16 cellular contexts compared by ENCODE assay signal in the genomic region with DNA sequence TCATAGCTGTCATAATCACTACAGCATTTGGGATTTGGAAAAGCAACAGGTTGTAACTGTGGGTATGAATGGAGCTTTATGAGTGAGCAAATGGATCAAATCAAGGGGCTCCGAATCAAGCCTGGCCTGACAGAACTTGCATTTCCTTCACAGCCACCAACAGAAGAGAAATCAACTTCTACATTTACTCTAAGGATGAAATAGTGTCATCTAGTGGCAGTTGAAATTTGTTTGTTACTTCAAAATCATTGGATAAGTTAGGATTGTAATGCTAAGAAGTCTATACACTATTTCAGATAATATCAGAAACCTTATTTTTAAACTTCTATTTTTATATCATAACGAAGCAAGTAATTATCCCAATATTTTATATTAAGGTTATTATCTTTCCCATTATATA. TPM values are rescaled to one million over a fixed set of nuclear protein-coding genes. Genes with fewer than 3 reads are reported as not detected.
DNase-seq lines count a peak whose midpoint lies in the region; ATAC-seq, FAIRE-seq and TF ChIP-seq lines count a peak whose summit lies in the region.
"Had no signal": no experiment of that assay in that cellular context is flagged by ENCODE, and none has a peak within 500 bp of the region (broad histone marks: within the 10 kb centered on the region; RNA-seq: fewer than 3 reads in every experiment).

No MANE protein-coding gene starts in this region.

- no peak for DNase-seq in D721Med (ENCODE audit: insufficient read length, low spot score)
- no peak for DNase-seq in HFFc6
- DNase-seq in astrocyte of the spinal cord (ENCODE audit: low read depth, low spot score) = no peak
- peak; percentile 26 for DNase-seq in myocyte (ENCODE audit: low read depth)
- no peak for DNase-seq in NCI-H2196 (lab: John Stamatoyannopoulos, UW; ENCODE audit: unreplicated experiment)
- DNase-seq in NCI-H226 = no peak
- DNase-seq: activated CD4-positive, alpha-beta memory T cell treated with anti-CD3 and anti-CD28 coated beads for 36 hours; activated naive CD8-positive, alpha-beta T cell treated with anti-CD3 and anti-CD28 coated beads, Interleukin-2, amount 10 ng/mL, durations not matched to agents 7 days and 5 days; DMS79 treated with DMSO at 0.1 percent for 48 hours; effector CD8-positive, alpha-beta T cell; NCI-H1930; occipital lobe; stimulated activated CD4-positive, alpha-beta T cell treated with anti-CD3 and anti-CD28 coated beads, Interleukin-4, amount 100 ng/mL, for 4 hours had no signal

- no peak for FAIRE-seq in D721Med (lab: Jason Lieb, UNC)

- H3K4me3 ChIP-seq in astrocyte of the spinal cord (ENCODE audit: low read depth, low read length) = no peak overlapping the region
- H3K4me3 ChIP-seq: SJSA1 had no signal

- no peak overlapping the region for H3K4me3 Mint-ChIP-seq in HFFc6
- H3K4me3 Mint-ChIP-seq: activated CD4-positive, alpha-beta memory T cell treated with anti-CD3 and anti-CD28 coated beads for 36 hours; activated naive CD8-positive, alpha-beta T cell treated with anti-CD3 and anti-CD28 coated beads, Interleukin-2, amount 10 ng/mL, durations not matched to agents 7 days and 5 days had no signal

- H3K27me3 Mint-ChIP-seq in HFFc6 (ENCODE audit: insufficient read depth) = no peaks in the 10 kb centered on the region; the same call in none of the 2 replicates
- H3K27me3 Mint-ChIP-seq: activated CD4-positive, alpha-beta memory T cell treated with anti-CD3 and anti-CD28 coated beads for 36 hours had no signal

- no peaks in the 10 kb centered on the region for H3K9me3 Mint-ChIP-seq in HFFc6
- H3K9me3 Mint-ChIP-seq: activated CD4-positive, alpha-beta memory T cell treated with anti-CD3 and anti-CD28 coated beads for 36 hours; activated naive CD8-positive, alpha-beta T cell treated with anti-CD3 and anti-CD28 coated beads, Interleukin-2, amount 10 ng/mL, durations not matched to agents 7 days and 5 days had no signal

- peak; percentile 28 for TF ChIP-seq CTCF in D721Med (IDR thresholded peaks at IDR 0.05; ENCODE audit: insufficient read depth, missing control alignments)
- TF ChIP-seq CTCF in HFFc6 (IDR thresholded peaks at IDR 0.05) = peak; percentile 61
- TF ChIP-seq CTCF in astrocyte of the spinal cord (IDR thresholded peaks at IDR 0.05; ENCODE audit: low read depth, low read length) = peak; percentile 8

- H3K27ac Mint-ChIP-seq in HFFc6 = no peak overlapping the region
- H3K27ac Mint-ChIP-seq: activated CD4-positive, alpha-beta memory T cell treated with anti-CD3 and anti-CD28 coated beads for 36 hours; activated naive CD8-positive, alpha-beta T cell treated with anti-CD3 and anti-CD28 coated beads, Interleukin-2, amount 10 ng/mL, durations not matched to agents 7 days and 5 days had no signal

- H3K4me1 Mint-ChIP-seq in HFFc6 (ENCODE audit: low read depth) = no peaks in the 10 kb centered on the region

- no peaks in the 10 kb centered on the region for H3K36me3 Mint-ChIP-seq in HFFc6 (ENCODE audit: low read depth)
- H3K36me3 Mint-ChIP-seq: activated CD4-positive, alpha-beta memory T cell treated with anti-CD3 and anti-CD28 coated beads for 36 hours; activated naive CD8-positive, alpha-beta T cell treated with anti-CD3 and anti-CD28 coated beads, Interleukin-2, amount 10 ng/mL, durations not matched to agents 7 days and 5 days had no signal

- in situ Hi-C loops in astrocyte of the spinal cord (cut with HindIII; ENCODE audit: low sequenced_read_pairs) = no loop called here

- ATAC-seq in HG02885 (IDR thresholded peaks at IDR 0.05; ENCODE audit: poor library complexity, unreplicated experiment) (no peak), GM21447 (IDR thresholded peaks at IDR 0.05; ENCODE audit: unreplicated experiment) (no peak)

RNA-seq across cellular contexts. Expression of a gene that starts 10.7 kb away (rescaled TPM):
- not detected for total RNA-seq in HFFc6 (2021; fragmentation: NEBNext Ultra II Directional; extraction: Animal tissue kit (Norgen Biotek cat#: 25700))
- total RNA-seq in myocyte = not detected in 2 replicates
- polyA plus RNA-seq in myocyte (2012) = not detected

Comparison
In these comparisons a context has a peak if more than half of its experiments do, and no peak if none do; other contexts are left out.
1. CTCF ChIP-seq: peak in every context shown above with its lines; median percentile 61 in HFFc6; 28 in D721Med; 8 in astrocyte of the spinal cord.